ENCODE assay signal across 10 cellular contexts in genomic region chr6:27477318-27478013, GRCh38. TPM values are rescaled to one million over a fixed set of nuclear protein-coding genes. Genes with fewer than 3 reads are reported as not detected.
A peak's percentile ranks its signal among the peaks of the same experiment; 100 is the strongest.
DNase-seq lines count a peak whose midpoint lies in the region; ATAC-seq and TF ChIP-seq lines count a peak whose summit lies in the region.
"Had no signal": no experiment of that assay in that cellular context is flagged by ENCODE, and none has a peak within 500 bp of the region (broad histone marks: within the 10 kb centered on the region; RNA-seq: fewer than 3 reads in every experiment).

No MANE protein-coding gene starts in this region.

- peaks cover 8% of the 10 kb centered on the region for H3K36me3 Mint-ChIP-seq in CD4-positive, alpha-beta T cell (ENCODE audit: low read depth)
- H3K36me3 Mint-ChIP-seq in IgD-negative memory B cell, result no peaks in the 10 kb centered on the region
- H3K36me3 Mint-ChIP-seq in neural progenitor cell, result no peaks in the 10 kb centered on the region
- no peaks in the 10 kb centered on the region for H3K36me3 Mint-ChIP-seq in activated CD4-positive, alpha-beta memory T cell treated with anti-CD3 and anti-CD28 coated beads for 36 hours
- H3K36me3 Mint-ChIP-seq in activated T-helper 17 cell treated with anti-CD3 and anti-CD28 coated beads, Interleukin-2, amount 50 U/mL, for 72 hours (ENCODE audit: low read depth), result peaks cover 9% of the 10 kb centered on the region

- H3F3A ChIP-seq in neural progenitor cell (ENCODE audit: low read depth), result peaks cover 35% of the 10 kb centered on the region

- no peaks in the 10 kb centered on the region for H3K27me3 Mint-ChIP-seq in CD4-positive, alpha-beta T cell
- H3K27me3 Mint-ChIP-seq in IgD-negative memory B cell, result no peaks in the 10 kb centered on the region
- H3K27me3 Mint-ChIP-seq in neural progenitor cell (ENCODE audit: insufficient read depth, low read depth), result peaks cover 4% of the 10 kb centered on the region
- H3K27me3 Mint-ChIP-seq in activated CD4-positive, alpha-beta memory T cell treated with anti-CD3 and anti-CD28 coated beads for 36 hours, result no peaks in the 10 kb centered on the region
- H3K27me3 Mint-ChIP-seq in activated T-helper 17 cell treated with anti-CD3 and anti-CD28 coated beads, Interleukin-2, amount 50 U/mL, for 72 hours, result no peaks in the 10 kb centered on the region
- H3K27me3 Mint-ChIP-seq: activated B cell treated with CpG ODN at 0.5 μM for 24 hours had no signal

- no peak for ATAC-seq in CD4-positive, alpha-beta T cell (ENCODE audit: poor library complexity)
- no peak for ATAC-seq in activated T-helper 17 cell treated with anti-CD3 and anti-CD28 coated beads, Interleukin-2, amount 50 U/mL, for 72 hours (replicated peaks)
- ATAC-seq in GM18505 (IDR thresholded peaks at IDR 0.05; ENCODE audit: unreplicated experiment), result no peak

- no peak for TF ChIP-seq POLR2A in GM18505 (IDR thresholded peaks at IDR 0.05; ENCODE audit: borderline replicate concordance, extremely low read depth, insufficient read depth, insufficient read length)

- TF ChIP-seq CTCF in CD4-positive, alpha-beta T cell (IDR thresholded peaks at IDR 0.05), result no peak
- no peak for TF ChIP-seq CTCF in dorsolateral prefrontal cortex (IDR thresholded peaks at IDR 0.05 in 54 of 56, conservative IDR thresholded peaks at IDR 0.05 in 2 of 56; ENCODE audit: low read depth in 1 of 56, partially characterized antibody in 56 of 56)
- TF ChIP-seq CTCF in neural progenitor cell (IDR thresholded peaks at IDR 0.05), result no peak

- H3K9me3 ChIP-seq in CD4-positive, alpha-beta T cell (ENCODE audit: control insufficient read depth, low read length), result no peaks in the 10 kb centered on the region
- no peaks in the 10 kb centered on the region for H3K9me3 ChIP-seq in neural progenitor cell (ENCODE audit: low read depth)

- peaks cover 14% of the 10 kb centered on the region for H3K4me1 ChIP-seq in neural progenitor cell

- peak overlapping the region; percentile 43 for H3K4me3 Mint-ChIP-seq in CD4-positive, alpha-beta T cell
- H3K4me3 Mint-ChIP-seq in IgD-negative memory B cell (no peak overlapping the region), neural progenitor cell (peak overlapping the region; percentile 66)
- no peak overlapping the region for H3K4me3 Mint-ChIP-seq in activated CD4-positive, alpha-beta memory T cell treated with anti-CD3 and anti-CD28 coated beads for 36 hours
- no peak overlapping the region for H3K4me3 Mint-ChIP-seq in activated T-helper 17 cell treated with anti-CD3 and anti-CD28 coated beads, Interleukin-2, amount 50 U/mL, for 72 hours
- H3K4me3 Mint-ChIP-seq: activated B cell treated with CpG ODN at 0.5 μM for 24 hours had no signal

- no peaks in the 10 kb centered on the region for H3K27me3 ChIP-seq in CD4-positive, alpha-beta T cell (ENCODE audit: control insufficient read depth, insufficient read depth, low read length)
- no peaks in the 10 kb centered on the region for H3K27me3 ChIP-seq in dorsolateral prefrontal cortex
- H3K27me3 ChIP-seq in neural progenitor cell, result peaks cover 7% of the 10 kb centered on the region

- peak overlapping the region; percentile 89 for H2AFZ ChIP-seq in neural progenitor cell (replicated peaks)

- peak overlapping the region; percentile 94 for H3K27ac ChIP-seq in CD4-positive, alpha-beta T cell (ENCODE audit: low read depth, low read length)
- H3K27ac ChIP-seq in dorsolateral prefrontal cortex (peak overlapping the region in 39 of 59 donors; percentile 0 to 99 (median 95)), neural progenitor cell (no peak overlapping the region)

- POLR2A ChIA-PET in CD4-positive, alpha-beta T cell (lab: Charles Lee), result interaction anchor here (0.6 to 3.6 kb wide), 8 partner anchors 28 to 906 kb away, joined by 3 to 43 read pairs (median 3); a partner anchor contains a TSS
- POLR2A ChIA-PET in activated CD4-positive, alpha-beta memory T cell treated with anti-CD3 and anti-CD28 coated beads for 36 hours (lab: Charles Lee), result no interaction called here

- H3K27ac Mint-ChIP-seq in CD4-positive, alpha-beta T cell, result no peak overlapping the region
- H3K27ac Mint-ChIP-seq in IgD-negative memory B cell (peak overlapping the region; percentile 13 to 67 (median 64)), neural progenitor cell (no peak overlapping the region)
- no peak overlapping the region for H3K27ac Mint-ChIP-seq in activated CD4-positive, alpha-beta memory T cell treated with anti-CD3 and anti-CD28 coated beads for 36 hours
- H3K27ac Mint-ChIP-seq in activated T-helper 17 cell treated with anti-CD3 and anti-CD28 coated beads, Interleukin-2, amount 50 U/mL, for 72 hours, result no peak overlapping the region
- H3K27ac Mint-ChIP-seq: activated B cell treated with CpG ODN at 0.5 μM for 24 hours had no signal

- no peaks in the 10 kb centered on the region for H4K20me1 ChIP-seq in neural progenitor cell (ENCODE audit: low read depth)

- peaks cover 9% of the 10 kb centered on the region for H3K4me1 Mint-ChIP-seq in CD4-positive, alpha-beta T cell (ENCODE audit: low read depth)
- H3K4me1 Mint-ChIP-seq in IgD-negative memory B cell (peaks cover under 1 to 8% (median 6%) of the 10 kb centered on the region in 3 donors), neural progenitor cell (peaks cover 4% of the 10 kb centered on the region)
- H3K4me1 Mint-ChIP-seq in activated CD4-positive, alpha-beta memory T cell treated with anti-CD3 and anti-CD28 coated beads for 36 hours (ENCODE audit: low read depth), result peaks cover 5% of the 10 kb centered on the region
- no peaks in the 10 kb centered on the region for H3K4me1 Mint-ChIP-seq in activated T-helper 17 cell treated with anti-CD3 and anti-CD28 coated beads, Interleukin-2, amount 50 U/mL, for 72 hours

- no peaks in the 10 kb centered on the region for H3K79me2 ChIP-seq in neural progenitor cell (ENCODE audit: low read depth)

- H3K9ac ChIP-seq in neural progenitor cell, result no peak overlapping the region

- peak overlapping the region; percentile 79 for H3K4me2 ChIP-seq in neural progenitor cell

- no peak for DNase-seq in CD4-positive, alpha-beta T cell
- no peak for DNase-seq in dorsolateral prefrontal cortex
- DNase-seq in neural progenitor cell (ENCODE audit: low spot score), result peak; percentile 31
- DNase-seq in activated CD4-positive, alpha-beta memory T cell treated with anti-CD3 and anti-CD28 coated beads for 36 hours, result no peak
- no peak for DNase-seq in GM03348 (ENCODE audit: low spot score)
- DNase-seq: activated B cell treated with CpG ODN at 0.5 μM for 24 hours, NCI-H510A had no signal

- intact Hi-C loops in CD4-positive, alpha-beta T cell (cut with DNase I, micrococcal nuclease), result loop anchor here (2.0 to 10.0 kb wide), 14 partner anchors 27 to 1453 kb away; partner anchors contain the start of genes HMGN4 (in 1 of the 2) and ZSCAN23 (in 1 of the 2)
- intact Hi-C loops in dorsolateral prefrontal cortex (cut with DNase I), result loop anchor here (2.0 to 10.0 kb wide), 7 partner anchors 41 to 1173 kb away; no protein-coding TSS in a partner anchor
- intact Hi-C loops in activated CD4-positive, alpha-beta memory T cell treated with anti-CD3 and anti-CD28 coated beads for 36 hours (cut with micrococcal nuclease), result loop anchor here (2.0 to 10.0 kb wide), 10 partner anchors 17 to 1503 kb away; partner anchors contain the start of genes ABT1 and ZNF391

- H3K4me3 ChIP-seq in dorsolateral prefrontal cortex (peak overlapping the region in 56 of 59 donors; percentile 57 to 93 (median 81)), neural progenitor cell (peak overlapping the region; percentile 91)

- CTCF ChIA-PET in CD4-positive, alpha-beta T cell (lab: Charles Lee), result interaction anchor here (0.6 to 1.5 kb wide), 4 partner anchors 275 to 350 kb away, joined by 3 to 4 read pairs (median 3); no protein-coding TSS in a partner anchor
- CTCF ChIA-PET in activated CD4-positive, alpha-beta memory T cell treated with anti-CD3 and anti-CD28 coated beads for 36 hours (lab: Charles Lee), result interaction anchor here (0.5 to 1.5 kb wide), 4 partner anchors 41 to 1104 kb away, joined by 3 read pairs; no protein-coding TSS in a partner anchor

- H3K9me3 Mint-ChIP-seq in CD4-positive, alpha-beta T cell, result no peaks in the 10 kb centered on the region
- no peaks in the 10 kb centered on the region for H3K9me3 Mint-ChIP-seq in IgD-negative memory B cell
- peaks cover under 1% of the 10 kb centered on the region for H3K9me3 Mint-ChIP-seq in neural progenitor cell
- H3K9me3 Mint-ChIP-seq in activated CD4-positive, alpha-beta memory T cell treated with anti-CD3 and anti-CD28 coated beads for 36 hours, result no peaks in the 10 kb centered on the region
- H3K9me3 Mint-ChIP-seq in activated T-helper 17 cell treated with anti-CD3 and anti-CD28 coated beads, Interleukin-2, amount 50 U/mL, for 72 hours, result no peaks in the 10 kb centered on the region
- H3K9me3 Mint-ChIP-seq: activated B cell treated with CpG ODN at 0.5 μM for 24 hours had no signal

- H3K36me3 ChIP-seq in neural progenitor cell, result no peaks in the 10 kb centered on the region

RNA-seq across cellular contexts. Expression of gene ZNF184, which starts 4.6 kb away (rescaled TPM):
- total RNA-seq in CD4-positive, alpha-beta T cell, result 10 to 100 TPM; 19.6 to 21.1 TPM
- 9.0 TPM for polyA plus RNA-seq in IgD-negative memory B cell
- total RNA-seq in dorsolateral prefrontal cortex, result 10 to 100 TPM; 11.0 to 38.3 (median 22.4) TPM
- total RNA-seq in neural progenitor cell (ENCODE audit: low replicate concordance), result 13.4 and 21.8 TPM in 2 replicates
- 10 to 100 TPM; 12.2 to 12.7 TPM for total RNA-seq in activated CD4-positive, alpha-beta memory T cell treated with anti-CD3 and anti-CD28 coated beads for 36 hours
- total RNA-seq in activated T-helper 17 cell treated with anti-CD3 and anti-CD28 coated beads, Interleukin-2, amount 50 U/mL, for 72 hours, result 10 to 100 TPM in 1 of 2 donors, 1 to 10 TPM in 1; 8.1 to 11.2 TPM

Comparison
In these comparisons a context has a peak if more than half of its experiments do, and no peak if none do; other contexts are left out.
1. H3K27ac Mint-ChIP-seq: peak in IgD-negative memory B cell (3 of 3); none in CD4-positive, alpha-beta T cell (single experiment), neural progenitor cell (single experiment), activated CD4-positive, alpha-beta memory T cell treated with anti-CD3 and anti-CD28 coated beads for 36 hours (single experiment) and activated T-helper 17 cell treated with anti-CD3 and anti-CD28 coated beads, Interleukin-2, amount 50 U/mL, for 72 hours (single experiment).
2. H3K4me3 Mint-ChIP-seq: peak in CD4-positive, alpha-beta T cell (single experiment) and neural progenitor cell (single experiment); none in IgD-negative memory B cell (0 of 4), activated CD4-positive, alpha-beta memory T cell treated with anti-CD3 and anti-CD28 coated beads for 36 hours (single experiment) and activated T-helper 17 cell treated with anti-CD3 and anti-CD28 coated beads, Interleukin-2, amount 50 U/mL, for 72 hours (single experiment).